In genomic region chr4:47442980-47443379, GRCh38 we compare ENCODE assay signal across 10 cellular contexts. TPM values are rescaled to one million over a fixed set of nuclear protein-coding genes. Genes with fewer than 3 reads are reported as not detected.
DNase-seq lines count a peak whose midpoint lies in the region; ATAC-seq and TF ChIP-seq lines count a peak whose summit lies in the region.
"Had no signal": no experiment of that assay in that cellular context is flagged by ENCODE, and none has a peak within 500 bp of the region (broad histone marks: within the 10 kb centered on the region; RNA-seq: fewer than 3 reads in every experiment).

No MANE protein-coding gene starts in this region.

- H3K9me3 ChIP-seq in upper lobe of right lung: no peaks in the 10 kb centered on the region
- H3K9me3 ChIP-seq: upper lobe of left lung had no signal

- H3K27me3 ChIP-seq in upper lobe of right lung: no peaks in the 10 kb centered on the region
- H3K27me3 ChIP-seq: upper lobe of left lung had no signal

- DNase-seq in Right ventricle myocardium superior (peak; percentile 35), cardiac septum (ENCODE audit: low spot score) (no peak), NOMO-1 treated with dmso at 0.1 percent for 144 hours (lab: John Stamatoyannopoulos, UW; ENCODE audit: unreplicated experiment) (peak; percentile 68), upper lobe of right lung (no peak), dedifferentiated amniotic fluid mesenchymal stem cell (ENCODE audit: extremely low spot score) (no peak), ureter (ENCODE audit: low spot score) (no peak)
- DNase-seq in activated CD4-positive, alpha-beta T cell treated with anti-CD3 and anti-CD28 coated beads, Interleukin-2, amount 50 U/mL, for 1 hour: no peak
- DNase-seq: activated CD4-positive, alpha-beta T cell treated with anti-CD3 and anti-CD28 coated beads, Interleukin-2, amount 50 U/mL, for 4 hours had no signal

- ATAC-seq in Right ventricle myocardium superior (ENCODE audit: poor library complexity): no peak
- peak; percentile 65 for ATAC-seq in HG02938 (IDR thresholded peaks at IDR 0.05; ENCODE audit: unreplicated experiment)
- peak; percentile 77 for ATAC-seq in upper lobe of right lung

- intact Hi-C loops in Right ventricle myocardium superior (cut with DNase I) (no loop called here), cardiac septum (cut with DNase I) (no loop called here), upper lobe of right lung (cut with DNase I) (no loop called here)

- H3K4me3 ChIP-seq in upper lobe of right lung: no peak overlapping the region
- H3K4me3 ChIP-seq: upper lobe of left lung had no signal

- no peaks in the 10 kb centered on the region for H3K4me1 ChIP-seq in upper lobe of right lung
- H3K4me1 ChIP-seq: upper lobe of left lung had no signal

- H3K27ac ChIP-seq in upper lobe of right lung: no peak overlapping the region
- H3K27ac ChIP-seq: upper lobe of left lung had no signal

- no peaks in the 10 kb centered on the region for H3K36me3 ChIP-seq in upper lobe of right lung
- H3K36me3 ChIP-seq: upper lobe of left lung had no signal

- TF ChIP-seq CTCF in upper lobe of right lung (IDR thresholded peaks at IDR 0.05): no peak

RNA-seq across cellular contexts. Expression of gene COMMD8, which starts 20.5 kb away (rescaled TPM):
- total RNA-seq in Right ventricle myocardium superior (13.1 TPM), cardiac septum (21.1 TPM), upper lobe of right lung (14.2 TPM), ureter (12.4 TPM)

RNA-seq across cellular contexts. Expression of gene ATP10D, which starts 42.1 kb away (rescaled TPM):
- total RNA-seq in Right ventricle myocardium superior (7.5 TPM), cardiac septum (11.6 TPM), upper lobe of right lung (35.8 TPM), ureter (35.7 TPM)

Comparison
In these comparisons a context has a peak if more than half of its experiments do, and no peak if none do; other contexts are left out.
1. DNase-seq: peak in Right ventricle myocardium superior (single experiment) and NOMO-1 treated with dmso at 0.1 percent for 144 hours (single experiment); none in cardiac septum (single experiment), upper lobe of right lung (single experiment), dedifferentiated amniotic fluid mesenchymal stem cell (single experiment), ureter (single experiment) and activated CD4-positive, alpha-beta T cell treated with anti-CD3 and anti-CD28 coated beads, Interleukin-2, amount 50 U/mL, for 1 hour (single experiment).